23 cellular contexts compared by ENCODE assay signal in genomic region chr17:69533481-69534234, GRCh38.
DNase-seq lines count a peak whose midpoint lies in the region; ATAC-seq and TF ChIP-seq lines count a peak whose summit lies in the region.
"Had no signal": no experiment of that assay in that cellular context is flagged by ENCODE, and none has a peak within 500 bp of the region (broad histone marks: within the 10 kb centered on the region; RNA-seq: fewer than 3 reads in every experiment).

No MANE protein-coding gene starts in this region.

- peak overlapping the region; percentile 53 for H3K27ac Mint-ChIP-seq in CD8-positive, alpha-beta T cell

- no peaks in the 10 kb centered on the region for H3K9me3 ChIP-seq in CD8-positive, alpha-beta T cell (ENCODE audit: low read length)

- POLR2A ChIA-PET in CD8-positive, alpha-beta T cell (lab: Charles Lee) = no interaction called here
- POLR2A ChIA-PET in HEK293T (lab: Yijun Ruan, JAX) = no interaction called here

- H3K4me1 Mint-ChIP-seq in CD8-positive, alpha-beta T cell (ENCODE audit: low read depth) = peaks cover 15% of the 10 kb centered on the region
- H3K4me1 Mint-ChIP-seq: CD14-positive monocyte had no signal

- H3K27ac ChIP-seq in CD8-positive, alpha-beta T cell (ENCODE audit: low read depth, low read length) = no peak overlapping the region
- peak overlapping the region; percentile 40; the same call in 1 of the 2 replicates for H3K27ac ChIP-seq in VCaP
- H3K27ac ChIP-seq: HL-60 had no signal

- TF ChIP-seq CTCF in CD8-positive, alpha-beta T cell (IDR thresholded peaks at IDR 0.05) = no peak
- TF ChIP-seq CTCF in VCaP (conservative IDR thresholded peaks at IDR 0.05) = no peak

- H3K4me3 ChIP-seq in CD8-positive, alpha-beta T cell (ENCODE audit: low read depth, low read length) = no peak overlapping the region
- H3K4me3 ChIP-seq in H7 (ENCODE audit: insufficient read depth, low read depth, low read length) = no peak overlapping the region

- H3K4me1 ChIP-seq in CD8-positive, alpha-beta T cell (ENCODE audit: insufficient read depth, low read length) = no peaks in the 10 kb centered on the region

- H3K36me3 ChIP-seq in CD8-positive, alpha-beta T cell (ENCODE audit: insufficient read depth, low read length) = no peaks in the 10 kb centered on the region
- 0 out of 2 replicates have a peak, but pooled peaks cover 1% of the 10 kb centered on the region for H3K36me3 ChIP-seq in H7 (replicated peaks; ENCODE audit: control insufficient read depth, insufficient read depth, low read length)

- no peaks in the 10 kb centered on the region for H3K27me3 ChIP-seq in CD8-positive, alpha-beta T cell (ENCODE audit: insufficient read depth, low read length)
- no peaks in the 10 kb centered on the region for H3K27me3 ChIP-seq in H7 (ENCODE audit: control insufficient read depth, insufficient read depth, low read length)

- no peak for ATAC-seq in CD8-positive, alpha-beta T cell
- ATAC-seq in HG02642 (IDR thresholded peaks at IDR 0.05; ENCODE audit: poor library complexity, unreplicated experiment) = no peak

- DNase-seq in CD8-positive, alpha-beta T cell = no peak
- DNase-seq in H7 = peak; percentile 49
- peak; percentile 19 for DNase-seq in iPS DF 4.7 (ENCODE audit: extremely low read depth, low spot score)
- DNase-seq in NCI-H2196 treated with DMSO at 0.1 percent for 48 hours (lab: John Stamatoyannopoulos, UW; ENCODE audit: unreplicated experiment) = no peak
- no peak for DNase-seq in HEK293T (ENCODE audit: extremely low spot score)
- no peak for DNase-seq in activated CD4-positive, CD25-positive, alpha-beta regulatory T cell (lab: John Stamatoyannopoulos, UW)
- DNase-seq: ACHN, AML-193, COR-L47, DMS153, EL, KBM-7, MV-4-11, NCI-H1417 treated with DMSO at 0.1 percent for 48 hours, NCI-H2029, NCI-H345, NCI-H69, RPMI8226, SIG-M5 had no signal

- intact Hi-C loops in CD8-positive, alpha-beta T cell (cut with DNase I, micrococcal nuclease) = no loop called here

- H3K4me3 Mint-ChIP-seq in CD8-positive, alpha-beta T cell = no peak overlapping the region
- H3K4me3 Mint-ChIP-seq: CD14-positive monocyte had no signal

- CTCF ChIA-PET in CD8-positive, alpha-beta T cell (lab: Charles Lee) = interaction anchor here (0.9 to 1.3 kb wide), 3 partner anchors 10 to 12 kb away, joined by 3 to 6 read pairs (median 6); no protein-coding TSS in a partner anchor
- CTCF ChIA-PET in HEK293T (lab: Yijun Ruan, JAX) = no interaction called here

- H3K9me3 Mint-ChIP-seq in CD8-positive, alpha-beta T cell = no peaks in the 10 kb centered on the region

- no peaks in the 10 kb centered on the region for H3K27me3 Mint-ChIP-seq in CD8-positive, alpha-beta T cell (ENCODE audit: low read depth)

- peaks cover 77% of the 10 kb centered on the region for H3K36me3 Mint-ChIP-seq in CD8-positive, alpha-beta T cell

TF ChIP-seq in HEK293T, 16 proteins besides CTCF, POLR2A, EP300 and RAD21:
- TF ChIP-seq FOXK2 (IDR thresholded peaks at IDR 0.05) (no peak), L3MBTL2 (conservative IDR thresholded peaks at IDR 0.05) (no peak), FOXA1 (IDR thresholded peaks at IDR 0.05) (no peak), PKNOX1 (IDR thresholded peaks at IDR 0.05) (no peak), ELF4 (IDR thresholded peaks at IDR 0.05) (no peak), TARDBP (IDR thresholded peaks at IDR 0.05) (no peak), BHLHE40 (IDR thresholded peaks at IDR 0.05; ENCODE audit: borderline replicate concordance) (no peak), ARNT (IDR thresholded peaks at IDR 0.05) (no peak), SUZ12 (IDR thresholded peaks at IDR 0.05) (no peak), HDGF (IDR thresholded peaks at IDR 0.05; ENCODE audit: borderline replicate concordance) (no peak), NFRKB (IDR thresholded peaks at IDR 0.05) (no peak), CTBP1 (IDR thresholded peaks at IDR 0.05; ENCODE audit: borderline replicate concordance) (no peak)
TF ChIP-seq in HEK293T: peak in this region for 0.

Comparison
In these comparisons a context has a peak if more than half of its experiments do, and no peak if none do; other contexts are left out.
1. DNase-seq: peak in H7 (single experiment) and iPS DF 4.7 (single experiment); none in CD8-positive, alpha-beta T cell (0 of 7), NCI-H2196 treated with DMSO at 0.1 percent for 48 hours (single experiment), HEK293T (single experiment) and activated CD4-positive, CD25-positive, alpha-beta regulatory T cell (0 of 4).